17 cellular contexts compared by ENCODE assay signal in the genomic region with DNA sequence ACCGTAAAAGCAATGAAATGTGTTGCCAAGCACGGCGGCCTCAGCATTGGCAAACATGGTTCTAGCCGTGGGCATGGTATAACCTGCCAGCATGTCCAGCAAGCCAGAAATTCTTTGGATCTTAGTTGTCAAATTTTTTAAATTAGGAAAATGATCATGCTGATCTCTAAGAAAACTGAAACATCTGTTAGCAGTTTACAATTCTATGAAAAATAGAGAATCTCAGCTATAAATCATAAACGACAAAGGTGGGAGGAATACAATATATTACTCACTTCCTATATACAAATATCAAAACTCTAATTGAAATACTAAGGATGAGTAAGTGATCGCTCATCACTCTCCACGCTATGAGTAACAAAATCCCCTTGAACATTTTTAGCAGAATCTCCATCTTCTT.
A peak's percentile ranks its signal among the peaks of the same experiment; 100 is the strongest.
DNase-seq lines count a peak whose midpoint lies in the region; ATAC-seq lines count a peak whose summit lies in the region.
"Had no signal": no experiment of that assay in that cellular context is flagged by ENCODE, and none has a peak within 500 bp of the region (broad histone marks: within the 10 kb centered on the region; RNA-seq: fewer than 3 reads in every experiment).

No MANE protein-coding gene starts in this region.

- intact Hi-C loops in activated naive CD4-positive, alpha-beta T cell treated with anti-CD3 and anti-CD28 coated beads for 36 hours (cut with micrococcal nuclease), result loop anchor here (1.0 to 2.0 kb wide), 4 partner anchors 59 to 497 kb away; no protein-coding TSS in a partner anchor

- ATAC-seq in stimulated activated naive CD8-positive, alpha-beta T cell treated with anti-CD3 and anti-CD28 coated beads, Interleukin-15, Interleukin-2, amounts not matched to agents 100 U/mL and 50 U/mL, for 24 hours, result peak; percentile 77
- ATAC-seq in HG03342 (IDR thresholded peaks at IDR 0.05; ENCODE audit: unreplicated experiment) (no peak), HG02970 (IDR thresholded peaks at IDR 0.05; ENCODE audit: low FRiP score, unreplicated experiment) (no peak)
- ATAC-seq: heart right ventricle had no signal

- H3K36me3 Mint-ChIP-seq in activated naive CD4-positive, alpha-beta T cell treated with anti-CD3 and anti-CD28 coated beads for 36 hours (ENCODE audit: low read depth), result peaks cover 24% of the 10 kb centered on the region

- H3K4me3 Mint-ChIP-seq in activated naive CD4-positive, alpha-beta T cell treated with anti-CD3 and anti-CD28 coated beads for 36 hours, result no peak overlapping the region
- H3K4me3 Mint-ChIP-seq: neural progenitor cell had no signal

- CTCF ChIA-PET in activated naive CD4-positive, alpha-beta T cell treated with anti-CD3 and anti-CD28 coated beads for 36 hours (lab: Charles Lee), result interaction anchor here (0.6 to 1.4 kb wide), 3 partner anchors 36 to 595 kb away, joined by 3 to 4 read pairs (median 4); no protein-coding TSS in a partner anchor

- peak; percentile 8 for DNase-seq in activated naive CD4-positive, alpha-beta T cell treated with anti-CD3 and anti-CD28 coated beads for 36 hours
- DNase-seq in activated naive CD4-positive, alpha-beta T cell treated with Interleukin-2 at 50 U/mL for 16 hours, result no peak
- DNase-seq in RKO (ENCODE audit: low spot score), result peak; percentile 76
- DNase-seq in fibroblast of gingiva (ENCODE audit: low read depth), result peak; percentile 30
- DNase-seq in stimulated activated naive CD8-positive, alpha-beta T cell treated with anti-CD3 and anti-CD28 coated beads, Interleukin-15, Interleukin-2, amounts not matched to agents 100 U/mL and 50 U/mL, for 24 hours, result no peak
- DNase-seq in NCI-H1105 treated with DMSO at 0.1 percent for 48 hours (lab: John Stamatoyannopoulos, UW), result no peak
- DNase-seq: activated CD4-positive, alpha-beta T cell treated with anti-CD3 and anti-CD28 coated beads, Interleukin-2, amount 50 U/mL, for 48 hours; DND-41; H7; heart right ventricle; KBM-7; NCI-H1930; NK-92 treated with Interleukin-12 subunit alpha and Interleukin-12 subunit beta, amount 100 ng/mL, for 24 hours; stimulated activated CD4-positive, alpha-beta T cell treated with anti-CD3 and anti-CD28 coated beads, Interleukin-12 subunit alpha, Interleukin-12 subunit beta, amount 100 ng/mL, for 4 hours had no signal

- peaks cover 11% of the 10 kb centered on the region for H3K4me1 Mint-ChIP-seq in activated naive CD4-positive, alpha-beta T cell treated with anti-CD3 and anti-CD28 coated beads for 36 hours (ENCODE audit: low read depth)
- H3K4me1 Mint-ChIP-seq: neural progenitor cell had no signal

- H3K27ac Mint-ChIP-seq in activated naive CD4-positive, alpha-beta T cell treated with anti-CD3 and anti-CD28 coated beads for 36 hours, result no peak overlapping the region
- H3K27ac Mint-ChIP-seq: neural progenitor cell had no signal

- H3K27me3 Mint-ChIP-seq in activated naive CD4-positive, alpha-beta T cell treated with anti-CD3 and anti-CD28 coated beads for 36 hours (ENCODE audit: low read depth), result no peaks in the 10 kb centered on the region

- no peaks in the 10 kb centered on the region for H3K9me3 Mint-ChIP-seq in activated naive CD4-positive, alpha-beta T cell treated with anti-CD3 and anti-CD28 coated beads for 36 hours

Comparison
In these comparisons a context has a peak if more than half of its experiments do, and no peak if none do; other contexts are left out.
1. DNase-seq: peak in activated naive CD4-positive, alpha-beta T cell treated with anti-CD3 and anti-CD28 coated beads for 36 hours (single experiment), RKO (single experiment) and fibroblast of gingiva (single experiment); none in activated naive CD4-positive, alpha-beta T cell treated with Interleukin-2 at 50 U/mL for 16 hours (single experiment), stimulated activated naive CD8-positive, alpha-beta T cell treated with anti-CD3 and anti-CD28 coated beads, Interleukin-15, Interleukin-2, amounts not matched to agents 100 U/mL and 50 U/mL, for 24 hours (single experiment) and NCI-H1105 treated with DMSO at 0.1 percent for 48 hours (single experiment).